In the genomic region with DNA sequence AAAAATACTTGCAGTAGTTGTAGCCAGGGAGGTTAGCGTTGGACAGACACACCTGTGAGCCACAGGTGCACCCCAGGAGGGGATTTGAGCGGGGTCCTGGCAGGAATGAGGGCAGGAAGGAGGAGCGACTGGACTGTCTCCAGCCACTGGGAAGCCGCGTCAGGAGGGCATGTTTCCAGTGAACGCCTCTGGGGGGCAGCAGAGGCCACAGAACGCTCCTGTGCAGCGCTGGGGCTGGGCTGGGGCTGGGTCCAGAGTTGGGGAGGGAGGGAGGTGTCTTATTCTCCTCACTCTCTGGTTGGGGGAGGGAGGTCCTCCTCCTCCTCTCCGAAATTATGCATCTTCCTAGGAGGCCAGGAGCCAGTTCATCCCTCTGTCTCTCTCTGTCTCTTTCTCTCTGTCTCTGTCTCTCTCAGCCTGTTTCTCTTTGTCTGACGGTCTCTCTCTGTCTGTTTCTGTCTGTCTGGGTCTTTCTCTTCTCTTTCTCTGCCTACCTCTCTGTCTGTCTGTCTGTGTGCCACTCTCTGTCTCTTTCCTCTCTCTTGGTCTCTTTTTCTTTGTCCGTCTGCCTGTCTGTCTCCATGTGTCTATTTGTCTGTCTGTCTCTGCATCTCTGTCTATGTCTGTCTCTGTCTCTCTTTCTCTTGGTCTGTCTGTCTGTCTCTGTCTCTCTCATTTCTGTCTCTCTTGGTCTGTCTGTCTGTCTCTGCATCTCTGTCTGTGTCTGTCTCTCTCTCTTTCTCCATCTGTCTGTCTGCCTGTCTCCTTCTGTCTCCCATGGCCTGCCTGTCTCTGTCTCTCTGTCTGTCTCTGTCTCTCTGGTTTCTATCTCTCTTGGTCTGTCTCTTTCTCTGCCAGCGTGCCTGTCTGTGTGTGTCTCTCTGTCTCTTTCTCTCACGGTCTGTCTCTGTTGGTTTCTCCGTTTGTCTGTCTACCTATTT, we compare ENCODE assay signal across 9 cellular contexts. TPM values are rescaled to one million over a fixed set of nuclear protein-coding genes. Genes with fewer than 3 reads are reported as not detected.
DNase-seq lines count a peak whose midpoint lies in the region; ATAC-seq, FAIRE-seq and TF ChIP-seq lines count a peak whose summit lies in the region.
"Had no signal": no experiment of that assay in that cellular context is flagged by ENCODE, and none has a peak within 500 bp of the region (broad histone marks: within the 10 kb centered on the region; RNA-seq: fewer than 3 reads in every experiment).

No MANE protein-coding gene starts in this region.

- no peak overlapping the region for H3K56ac ChIP-seq in H9 (ENCODE audit: insufficient read length, low read depth, low read length)

- H3K4me2 ChIP-seq in H9 (ENCODE audit: insufficient read depth, insufficient read length, low read length): no peak overlapping the region
- H3K4me2 ChIP-seq in HepG2 (ENCODE audit: low read depth, low read length): no peak overlapping the region

- no peak overlapping the region for H3K9ac ChIP-seq in H9 (ENCODE audit: extremely low read depth, insufficient read length, low read length)
- no peak overlapping the region for H3K9ac ChIP-seq in HepG2 (ENCODE audit: insufficient read depth, low read depth, low read length)

- WGBS in H9 (ENCODE audit: extremely low coverage, insufficient read length, low lambda C conversion rate): no CpG with 5 or more reads among the region's 14 CpGs
- WGBS in HepG2 (ENCODE audit: low lambda C conversion rate): 13% methylated on average over 11 of the region's 14 CpGs

- H3K4me1 ChIP-seq in H9 (ENCODE audit: insufficient read depth, low read length) (peaks cover 8% of the 10 kb centered on the region; the same call in 1 of the 2 replicates), HepG2 (ENCODE audit: insufficient read depth, low read length) (no peaks in the 10 kb centered on the region)

- TF ChIP-seq CTCF in H9 (conservative IDR thresholded peaks at IDR 0.05) (peak; percentile 92), choroid plexus epithelial cell (conservative IDR thresholded peaks at IDR 0.05; ENCODE audit: low read depth, low read length) (peak; percentile 90), HepG2 (CRISPR knock-in tag; IDR thresholded peaks at IDR 0.05) (peak; percentile 96)

- no peak overlapping the region for H3K23ac ChIP-seq in H9 (ENCODE audit: insufficient read length, low read depth, low read length)

- H2BK20ac ChIP-seq in H9 (ENCODE audit: low read depth, low read length, poor library complexity, severe bottlenecking): no peak overlapping the region

- no peak overlapping the region for H3T11ph ChIP-seq in H9 (ENCODE audit: low read length)

- peaks cover 1% of the 10 kb centered on the region for H3K27me3 Mint-ChIP-seq in H9 (ENCODE audit: low read depth)

- H4K8ac ChIP-seq in H9 (replicated peaks; ENCODE audit: insufficient read length, low read depth, low read length): no peak overlapping the region

- DNase-seq in Caki2 (ENCODE audit: low read depth): peak; percentile 41
- DNase-seq in H9: peak; percentile 94
- DNase-seq in NCI-H226: peak; percentile 69
- DNase-seq in activated CD4-positive, alpha-beta T cell treated with anti-CD3 and anti-CD28 coated beads for 4 hours: peak; percentile 64 to 68
- peak; percentile 62 for DNase-seq in choroid plexus epithelial cell (ENCODE audit: low read depth)
- peak; percentile 41 for DNase-seq in HepG2 (ENCODE audit: low spot score)
- DNase-seq in stimulated activated CD4-positive, alpha-beta T cell treated with anti-CD3 and anti-CD28 coated beads, TNF-alpha, amount 100 ng/mL, for 4 hours (ENCODE audit: low read depth in 3 of 3): peak; percentile 44 to 56 (median 46)

- H3K4me3 ChIP-seq in choroid plexus epithelial cell (ENCODE audit: low read depth, low read length) (no peak overlapping the region), HepG2 (replicated peaks in 1 of 3; ENCODE audit: insufficient read depth in 1 of 3, low read depth in 2 of 3, low read length in 3 of 3) (no peak overlapping the region)

- H3K9me3 Mint-ChIP-seq in H9: peaks cover 10 to 15% of the 10 kb centered on the region in 2 experiments

- ATAC-seq in HepG2 (peak; percentile 98), GM18519 (IDR thresholded peaks at IDR 0.05; ENCODE audit: low FRiP score, unreplicated experiment) (no peak)

- H3K27ac Mint-ChIP-seq in H9: peak overlapping the region in 2 of 3 experiments; percentile 8 to 18; a peak in 3 of 7 replicates

- H3K36me3 Mint-ChIP-seq in H9 (ENCODE audit: insufficient read depth in 1 of 3, low read depth in 3 of 3): peaks cover 7 to 13% (median 12%) of the 10 kb centered on the region in 3 experiments

- peak overlapping the region in 1 of 2 experiments; percentile 47; a peak in 3 of 5 replicates for H3K4me3 Mint-ChIP-seq in H9

- no peak overlapping the region for H2BK5ac ChIP-seq in H9 (ENCODE audit: insufficient read length, low read length)

- no peak overlapping the region for H3K18ac ChIP-seq in H9 (ENCODE audit: insufficient read length, low read depth, low read length)

- H3K27ac ChIP-seq in H9 (ENCODE audit: insufficient read length, low read depth, low read length): no peak overlapping the region
- no peak overlapping the region for H3K27ac ChIP-seq in HepG2 (ENCODE audit: extremely low read length, insufficient read depth, low read length)

- no peaks in the 10 kb centered on the region for H4K20me1 ChIP-seq in H9 (ENCODE audit: control insufficient read depth, insufficient read depth, insufficient read length)
- H4K20me1 ChIP-seq in HepG2 (ENCODE audit: insufficient read depth, low read length): no peaks in the 10 kb centered on the region

- no peak overlapping the region for H4K5ac ChIP-seq in H9 (ENCODE audit: insufficient read length, low read depth, low read length)

- in situ Hi-C loops in Caki2 (cut with HindIII; ENCODE audit: low pct_unique_long_range_greater_than_20kb, low sequenced_read_pairs): no loop called here
- in situ Hi-C loops in HepG2 (cut with HindIII; ENCODE audit: extremely low pct_ligation_motif_present, low pct_unique_long_range_greater_than_20kb): loop anchor here (10.0 to 25.0 kb wide), 2 partner anchors 175 to 633 kb away; no protein-coding TSS in a partner anchor

- POLR2A ChIA-PET in HepG2 (lab: Yijun Ruan, JAX): no interaction called here

- intact Hi-C loops in HepG2 (cut with micrococcal nuclease; ENCODE audit: unreplicated experiment): loop anchor here (5.0 kb wide), 1 partner anchor 178 kb away; no protein-coding TSS in a partner anchor

- H3K9me3 ChIP-seq in H9 (ENCODE audit: control insufficient read depth, low read depth, low read length): no peaks in the 10 kb centered on the region
- H3K9me3 ChIP-seq in HepG2 (ENCODE audit: low read length): no peaks in the 10 kb centered on the region

- TF ChIP-seq RAD21 in HepG2 (CRISPR knock-in tag; IDR thresholded peaks at IDR 0.05): peak; percentile 86

- H3K79me2 ChIP-seq in H9 (ENCODE audit: insufficient read depth, low read length) (no peaks in the 10 kb centered on the region), HepG2 (ENCODE audit: insufficient read depth, low read length) (no peaks in the 10 kb centered on the region)

- TF ChIP-seq EP300 in HepG2 (IDR thresholded peaks at IDR 0.05; ENCODE audit: low read depth in 2 of 2, low read length in 2 of 2): no peak
- TF ChIP-seq EP300 in HepG2 (CRISPR knock-in tag; IDR thresholded peaks at IDR 0.05; ENCODE audit: borderline replicate concordance): no peak

- no peak overlapping the region for H2BK120ac ChIP-seq in H9 (ENCODE audit: low read depth, low read length, poor library complexity, severe bottlenecking)

- peak; percentile 46 for FAIRE-seq in HepG2 (lab: Jason Lieb, UNC)

- CTCF ChIA-PET in HepG2 (lab: Yijun Ruan, JAX; ENCODE audit: low intra/inter-chr PET ratio, low total read pairs): interaction anchor here (0.8 to 1.6 kb wide), 3 partner anchors 14 to 180 kb away, joined by 3 to 6 read pairs (median 4); no protein-coding TSS in a partner anchor

- H3K4ac ChIP-seq in H9 (ENCODE audit: low read depth, low read length): no peak overlapping the region

- no peak overlapping the region for H2BK15ac ChIP-seq in H9 (ENCODE audit: low read depth, low read length)

- no peaks in the 10 kb centered on the region for H3K36me3 ChIP-seq in HepG2 (replicated peaks in 1 of 2; ENCODE audit: control insufficient read depth in 1 of 2, insufficient read depth in 2 of 2, low read length in 2 of 2)

- peaks cover 34% of the 10 kb centered on the region in 2 experiments for H3K4me1 Mint-ChIP-seq in H9

- H3K14ac ChIP-seq in H9 (ENCODE audit: insufficient read depth, low read length): no peak overlapping the region

- no peak overlapping the region for H4K91ac ChIP-seq in H9 (ENCODE audit: insufficient read length, low read depth, low read length)

- no peaks in the 10 kb centered on the region for H3K79me1 ChIP-seq in H9 (ENCODE audit: insufficient read depth, low read depth, low read length, poor library complexity, severe bottlenecking)

- no peak overlapping the region for H2AFZ ChIP-seq in H9 (ENCODE audit: low read length)
- H2AFZ ChIP-seq in HepG2 (ENCODE audit: low read length): no peak overlapping the region

- H2BK12ac ChIP-seq in H9 (ENCODE audit: insufficient read length, low read depth, low read length): no peak overlapping the region

- no TSS peak for BruUV-seq in HepG2 (replicated peaks; lab: Mats Ljungman, UMichigan)

- no peak for TF ChIP-seq POLR2A in HepG2 (IDR thresholded peaks at IDR 0.05; ENCODE audit: insufficient read depth in 1 of 2, low read depth in 2 of 2, low read length in 2 of 2)

- H3K23me2 ChIP-seq in H9 (ENCODE audit: insufficient read length, low read depth, low read length, poor library complexity, severe bottlenecking): no peaks in the 10 kb centered on the region

- H3K27me3 ChIP-seq in H9 (ENCODE audit: insufficient read depth, low read length) (no peaks in the 10 kb centered on the region), HepG2 (ENCODE audit: control insufficient read depth in 1 of 2, insufficient read depth in 2 of 2, low read length in 2 of 2) (peaks cover 0 to 12% of the 10 kb centered on the region in 2 experiments; a peak in 3 of 5 replicates)

- H2AK5ac ChIP-seq in H9 (ENCODE audit: insufficient read length, low read length): no peak overlapping the region

RNA-seq across cellular contexts. Expression of a gene that starts 9.9 kb away (rescaled TPM):
- 101 and 106 TPM in 2 replicates for total RNA-seq in Caki2 (2014; rRNA removed; shearing (Covaris generic); ENCODE audit: low replicate concordance)
- total RNA-seq in H9 (2021) (63.0 and 71.1 TPM in 2 replicates), HepG2 (2016; rRNA removed; fragmentation: Illumina TruSeq; extraction: Trizol) (46.7 and 48.4 TPM in 2 replicates)
- total RNA-seq in HepG2 (2016; cell fraction: cytosol; rRNA removed; fragmentation: Illumina TruSeq; extraction: Trizol; ENCODE audit: low read depth): 83.1 and 98.2 TPM in 2 replicates
- 50.6 and 51.2 TPM in 2 replicates for total RNA-seq in HepG2 (2016; cell fraction: insoluble cytoplasmic fraction; rRNA removed; fragmentation: Illumina TruSeq; extraction: Trizol)
- total RNA-seq in HepG2 (2016; cell fraction: membrane; rRNA removed; fragmentation: Illumina TruSeq; extraction: Trizol): 102 and 118 TPM in 2 replicates
- 24.1 and 28.4 TPM in 2 replicates for total RNA-seq in HepG2 (2016; cell fraction: nucleus; rRNA removed; fragmentation: Illumina TruSeq; extraction: Trizol)
- polyA plus RNA-seq in HepG2 (2011; rRNA removed): 29.3 and 29.6 TPM in 2 replicates
- 36.1 and 44.9 TPM in 2 replicates for polyA plus RNA-seq in HepG2 (2011; cell fraction: cytosol; rRNA removed)
- polyA plus RNA-seq in HepG2 (2011; cell fraction: nucleus; rRNA removed): 29.2 and 39.8 TPM in 2 replicates
- polyA plus RNA-seq in HepG2 (2012): 15.8 and 28.3 TPM in 2 replicates
- 72.7 and 106 TPM in 2 replicates for polyA plus RNA-seq in HepG2 (2016; cell fraction: cytosol; fragmentation: Illumina TruSeq; extraction: Trizol; ENCODE audit: low read depth)
- 49.5 and 55.3 TPM in 2 replicates for polyA plus RNA-seq in HepG2 (2016; cell fraction: insoluble cytoplasmic fraction; fragmentation: Illumina TruSeq; extraction: Trizol; ENCODE audit: low read depth)
- 82.6 and 104 TPM in 2 replicates for polyA plus RNA-seq in HepG2 (2016; cell fraction: membrane; fragmentation: Illumina TruSeq; extraction: Trizol; ENCODE audit: low read depth)
- polyA plus RNA-seq in HepG2 (2016; cell fraction: nucleus; fragmentation: Illumina TruSeq; extraction: Trizol; ENCODE audit: insufficient read depth, low read depth): 48.5 and 51.1 TPM in 2 replicates
- 17.7 and 43.7 TPM in 2 replicates for polyA minus RNA-seq in HepG2 (2011; rRNA and poly(A)+ RNA removed; ENCODE audit: low replicate concordance)
- polyA minus RNA-seq in HepG2 (2011; cell fraction: cytosol; rRNA and poly(A)+ RNA removed): 8.9 and 9.7 TPM in 2 replicates
- polyA minus RNA-seq in HepG2 (2011; cell fraction: nucleus; rRNA and poly(A)+ RNA removed): 4.7 and 6.2 TPM in 2 replicates

RNA-seq across cellular contexts. Expression of a gene that starts 23.7 kb away (rescaled TPM):
- 13.4 and 16.6 TPM in 2 replicates for total RNA-seq in Caki2 (2014; rRNA removed; shearing (Covaris generic); ENCODE audit: low replicate concordance)
- total RNA-seq in H9 (2021): 1.3 and 1.5 TPM in 2 replicates
- 3.1 and 9.5 TPM in 2 replicates for total RNA-seq in HepG2 (2016; rRNA removed; fragmentation: Illumina TruSeq; extraction: Trizol)
- 4.3 and 4.6 TPM in 2 replicates for total RNA-seq in HepG2 (2016; cell fraction: cytosol; rRNA removed; fragmentation: Illumina TruSeq; extraction: Trizol; ENCODE audit: low read depth)
- total RNA-seq in HepG2 (2016; cell fraction: insoluble cytoplasmic fraction; rRNA removed; fragmentation: Illumina TruSeq; extraction: Trizol): 3.8 and 10.6 TPM in 2 replicates
- 5.7 and 6.3 TPM in 2 replicates for total RNA-seq in HepG2 (2016; cell fraction: membrane; rRNA removed; fragmentation: Illumina TruSeq; extraction: Trizol)
- 11.4 and 11.7 TPM in 2 replicates for total RNA-seq in HepG2 (2016; cell fraction: nucleus; rRNA removed; fragmentation: Illumina TruSeq; extraction: Trizol)
- polyA plus RNA-seq in HepG2 (2011; rRNA removed): 20.4 and 33.1 TPM in 2 replicates
- 9.9 and 13.2 TPM in 2 replicates for polyA plus RNA-seq in HepG2 (2011; cell fraction: cytosol; rRNA removed)
- 144 and 175 TPM in 2 replicates for polyA plus RNA-seq in HepG2 (2011; cell fraction: nucleus; rRNA removed)
- polyA plus RNA-seq in HepG2 (2012): 8.4 and 10.9 TPM in 2 replicates
- polyA plus RNA-seq in HepG2 (2016; cell fraction: cytosol; fragmentation: Illumina TruSeq; extraction: Trizol; ENCODE audit: low read depth): 3.6 and 4.0 TPM in 2 replicates
- polyA plus RNA-seq in HepG2 (2016; cell fraction: insoluble cytoplasmic fraction; fragmentation: Illumina TruSeq; extraction: Trizol; ENCODE audit: low read depth): 4.3 and 5.0 TPM in 2 replicates
- polyA plus RNA-seq in HepG2 (2016; cell fraction: membrane; fragmentation: Illumina TruSeq; extraction: Trizol; ENCODE audit: low read depth): 4.3 and 5.3 TPM in 2 replicates
- 25.4 and 29.2 TPM in 2 replicates for polyA plus RNA-seq in HepG2 (2016; cell fraction: nucleus; fragmentation: Illumina TruSeq; extraction: Trizol; ENCODE audit: insufficient read depth, low read depth)
- polyA minus RNA-seq in HepG2 (2011; rRNA and poly(A)+ RNA removed; ENCODE audit: low replicate concordance): 70.5 and 85.2 TPM in 2 replicates
- 6.3 and 12.4 TPM in 2 replicates for polyA minus RNA-seq in HepG2 (2011; cell fraction: cytosol; rRNA and poly(A)+ RNA removed)
- polyA minus RNA-seq in HepG2 (2011; cell fraction: nucleus; rRNA and poly(A)+ RNA removed): 27.6 and 31.7 TPM in 2 replicates
- total RNA-seq: T-helper 2 cell treated with Interferon-gamma antibody and Interleukin-4, amounts not matched to agents 100 ng/mL and 5 ng/mL, for 36 hours had no signal

RNA-seq across cellular contexts. Expression of a gene that starts 49.2 kb away (rescaled TPM):
- 26.5 and 33.2 TPM in 2 replicates for total RNA-seq in Caki2 (2014; rRNA removed; shearing (Covaris generic); ENCODE audit: low replicate concordance)
- total RNA-seq in H9 (2021) (15.6 and 16.3 TPM in 2 replicates), HepG2 (2016; rRNA removed; fragmentation: Illumina TruSeq; extraction: Trizol) (9.2 and 10.4 TPM in 2 replicates)
- total RNA-seq in HepG2 (2016; cell fraction: cytosol; rRNA removed; fragmentation: Illumina TruSeq; extraction: Trizol; ENCODE audit: low read depth): 1.4 and 1.5 TPM in 2 replicates
- total RNA-seq in HepG2 (2016; cell fraction: insoluble cytoplasmic fraction; rRNA removed; fragmentation: Illumina TruSeq; extraction: Trizol): 8.1 and 11.1 TPM in 2 replicates
- 4.0 and 4.6 TPM in 2 replicates for total RNA-seq in HepG2 (2016; cell fraction: membrane; rRNA removed; fragmentation: Illumina TruSeq; extraction: Trizol)
- total RNA-seq in HepG2 (2016; cell fraction: nucleus; rRNA removed; fragmentation: Illumina TruSeq; extraction: Trizol): 6.5 TPM in 2 replicates
- polyA plus RNA-seq in HepG2 (2011; rRNA removed): 7.3 and 13.8 TPM in 2 replicates
- polyA plus RNA-seq in HepG2 (2011; cell fraction: cytosol; rRNA removed): 6.2 and 7.3 TPM in 2 replicates
- 63.2 and 72.7 TPM in 2 replicates for polyA plus RNA-seq in HepG2 (2011; cell fraction: nucleus; rRNA removed)
- 15.2 and 31.6 TPM in 2 replicates for polyA plus RNA-seq in HepG2 (2012)
- polyA plus RNA-seq in HepG2 (2016; cell fraction: cytosol; fragmentation: Illumina TruSeq; extraction: Trizol; ENCODE audit: low read depth): 0.54 and 0.61 TPM in 2 replicates
- 6.5 and 8.2 TPM in 2 replicates for polyA plus RNA-seq in HepG2 (2016; cell fraction: insoluble cytoplasmic fraction; fragmentation: Illumina TruSeq; extraction: Trizol; ENCODE audit: low read depth)
- 1.9 TPM in 2 replicates for polyA plus RNA-seq in HepG2 (2016; cell fraction: membrane; fragmentation: Illumina TruSeq; extraction: Trizol; ENCODE audit: low read depth)
- 19.6 and 20.9 TPM in 2 replicates for polyA plus RNA-seq in HepG2 (2016; cell fraction: nucleus; fragmentation: Illumina TruSeq; extraction: Trizol; ENCODE audit: insufficient read depth, low read depth)
- 11.1 and 17.4 TPM in 2 replicates for polyA minus RNA-seq in HepG2 (2011; rRNA and poly(A)+ RNA removed; ENCODE audit: low replicate concordance)
- 12.7 and 12.8 TPM in 2 replicates for polyA minus RNA-seq in HepG2 (2011; cell fraction: cytosol; rRNA and poly(A)+ RNA removed)
- polyA minus RNA-seq in HepG2 (2011; cell fraction: nucleus; rRNA and poly(A)+ RNA removed): 10.8 and 12.7 TPM in 2 replicates

Comparison
In these comparisons a context has a peak if more than half of its experiments do, and no peak if none do; other contexts are left out.
1. DNase-seq: peak in every context shown above with its lines; median percentile 94 in H9; 69 in NCI-H226; 66 in activated CD4-positive, alpha-beta T cell treated with anti-CD3 and anti-CD28 coated beads for 4 hours; 62 in choroid plexus epithelial cell; 46 in stimulated activated CD4-positive, alpha-beta T cell treated with anti-CD3 and anti-CD28 coated beads, TNF-alpha, amount 100 ng/mL, for 4 hours; 41 in Caki2; 41 in HepG2.